Comparison of ENCODE assay signal across 8 cellular contexts in the genomic region with DNA sequence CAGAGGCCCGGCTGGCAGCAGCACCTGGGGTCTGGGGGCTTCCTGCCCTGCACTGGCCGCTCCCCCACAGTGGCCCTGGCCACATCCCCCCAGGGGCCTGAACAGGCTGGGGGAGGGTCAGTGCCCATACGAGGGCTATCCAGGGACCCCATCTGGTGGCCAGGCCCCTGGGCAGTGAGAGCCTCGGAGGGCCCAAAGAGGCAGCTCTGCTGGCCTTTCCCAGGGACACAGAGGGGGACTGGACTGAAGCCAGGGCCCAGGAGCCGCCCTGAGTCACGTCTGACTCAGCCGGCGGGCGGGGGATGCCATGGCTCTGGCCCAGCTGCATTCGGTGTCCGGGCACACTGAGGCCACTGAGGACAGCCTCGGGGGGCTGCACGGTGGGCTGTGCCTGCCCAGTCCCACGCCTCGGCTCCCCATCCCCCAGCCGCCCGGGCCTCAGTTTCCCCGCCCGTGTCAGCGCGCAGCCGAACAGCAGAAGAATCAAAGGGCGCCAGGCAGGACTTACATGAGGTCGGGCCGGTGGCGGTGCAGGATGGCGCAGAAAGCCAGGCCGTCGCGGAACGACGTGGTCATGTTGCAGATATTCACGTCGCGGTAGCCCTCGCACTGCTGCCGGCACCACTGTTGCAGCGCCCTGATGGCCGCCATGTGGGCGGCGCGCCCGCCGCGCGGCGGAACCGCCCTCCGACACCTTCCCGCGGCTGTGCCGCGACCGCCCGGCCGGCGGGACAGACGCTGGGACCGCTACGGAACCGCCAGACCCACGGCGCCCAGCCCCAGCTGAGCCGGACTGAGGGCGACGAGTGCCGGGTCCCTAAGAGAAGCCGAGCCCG. TPM values are rescaled to one million over a fixed set of nuclear protein-coding genes. Genes with fewer than 3 reads are reported as not detected.
DNase-seq lines count a peak whose midpoint lies in the region; ATAC-seq and TF ChIP-seq lines count a peak whose summit lies in the region.

A gene (minus strand): TSS at position 795 of the 836 bp plus-strand sequence. CDS start 144 bp downstream, at position 651.

- H3K4me1 ChIP-seq in ascending aorta (peaks cover 16 to 40% of the 10 kb centered on the region in 2 donors), right cardiac atrium (ENCODE audit: control insufficient read depth, insufficient read depth, low read length) (peaks cover 3% of the 10 kb centered on the region)

- H3K27ac ChIP-seq in ascending aorta (peak within 1 kb of the TSS; percentile 85 to 95), right cardiac atrium (ENCODE audit: low read length) (peak within 1 kb of the TSS; percentile 81)

- DNase-seq in 8988T: peak; percentile 96
- DNase-seq in GM12865 (ENCODE audit: low read depth): no peak
- DNase-seq in OCI-M1 (lab: John Stamatoyannopoulos, UW): peak; percentile 60
- DNase-seq in ascending aorta (ENCODE audit: low spot score in 2 of 2): peak; percentile 61 to 95
- DNase-seq in right cardiac atrium: peak; percentile 93
- DNase-seq in renal cortical epithelial cell (ENCODE audit: low read depth): peak; percentile 61
- no peak for DNase-seq in inferior parietal cortex (ENCODE audit: extremely low spot score)

- H3K27me3 ChIP-seq in ascending aorta: no peaks in the 10 kb centered on the region
- no peaks in the 10 kb centered on the region for H3K27me3 ChIP-seq in right cardiac atrium (ENCODE audit: control insufficient read depth, insufficient read depth)

- H3K4me3 ChIP-seq in GM12865 (ENCODE audit: low read depth, low read length) (peak within 1 kb of the TSS; percentile 55), ascending aorta (peak within 1 kb of the TSS; percentile 89 to 95), right cardiac atrium (ENCODE audit: low read length) (peak within 1 kb of the TSS; percentile 69)

- TF ChIP-seq CTCF in GM12865 (IDR thresholded peaks at IDR 0.05; ENCODE audit: insufficient read depth, low read depth, low read length, missing control alignments): no peak
- peak in 2 of 3 experiments; percentile 7 to 8 for TF ChIP-seq CTCF in ascending aorta (IDR thresholded peaks at IDR 0.05)

- no peaks in the 10 kb centered on the region for H3K36me3 ChIP-seq in ascending aorta

- ATAC-seq in HG02884 (IDR thresholded peaks at IDR 0.05; ENCODE audit: unreplicated experiment) (peak; percentile 9), right cardiac atrium (peak; percentile 32 to 63)

- intact Hi-C loops in ascending aorta (cut with DNase I) (loop anchor here (1.0 to 2.0 kb wide), 2 partner anchors 45 to 896 kb away; a partner anchor contains a TSS), right cardiac atrium (cut with DNase I) (no loop called here)

- WGBS in right cardiac atrium: 1% methylated on average over 69 of the region's 69 CpGs

- no peaks in the 10 kb centered on the region for H3K9me3 ChIP-seq in ascending aorta
- H3K9me3 ChIP-seq in right cardiac atrium (ENCODE audit: control insufficient read depth, low read length): no peaks in the 10 kb centered on the region

RNA-seq across cellular contexts. Expression of the gene that starts here (rescaled TPM):
- total RNA-seq in ascending aorta (76.5 TPM), right cardiac atrium (10 to 100 TPM in 3 of 4 donors, 1 to 10 TPM in 1; 9.7 to 18.7 (median 13.4) TPM), renal cortical epithelial cell (6.8 and 10.1 TPM in 2 replicates)
- 13.0 TPM for polyA plus RNA-seq in right cardiac atrium

Comparison
In these comparisons a context has a peak if more than half of its experiments do, and no peak if none do; other contexts are left out.
1. DNase-seq: peak in 8988T (single experiment), OCI-M1 (single experiment), ascending aorta (2 of 2), right cardiac atrium (3 of 3) and renal cortical epithelial cell (single experiment); none in GM12865 (single experiment) and inferior parietal cortex (single experiment).
2. Peak in every context shown above with its lines, with median percentiles within 50 percentile points of each other: H3K4me3 ChIP-seq.